8 cellular contexts compared by ENCODE assay signal in the genomic region with DNA sequence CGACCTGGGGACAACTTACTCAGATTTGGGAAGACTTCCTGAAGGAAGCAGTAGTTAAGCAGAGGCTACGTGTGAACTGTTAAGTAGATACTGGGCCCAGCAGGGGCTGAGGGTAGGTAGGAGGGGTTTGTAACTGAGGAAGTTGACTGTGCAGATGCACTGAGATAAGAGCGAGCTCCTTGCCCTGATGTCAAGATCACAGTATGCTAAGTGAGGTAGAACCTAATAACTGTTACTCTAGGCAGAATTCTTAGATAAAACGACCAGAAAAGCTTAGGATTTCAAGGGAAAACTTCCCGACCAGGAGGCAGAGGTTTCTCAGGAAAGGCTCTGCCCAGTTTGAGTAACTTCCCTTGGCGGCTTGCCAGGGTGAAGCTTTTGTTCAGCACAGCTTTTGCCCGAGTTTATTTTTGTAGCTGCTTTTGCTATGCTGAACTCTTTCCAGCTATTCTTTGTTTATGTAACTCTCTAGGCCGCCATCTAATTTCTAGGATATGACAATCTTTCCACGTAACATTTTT.
DNase-seq lines count a peak whose midpoint lies in the region; ATAC-seq, FAIRE-seq and TF ChIP-seq lines count a peak whose summit lies in the region.

No MANE protein-coding gene starts in this region.

- no peaks in the 10 kb centered on the region for H3K4me1 ChIP-seq in breast epithelium

- CTCF ChIA-PET in AG04449 (lab: Yijun Ruan, JAX), result no interaction called here

- POLR2A ChIA-PET in AG04449 (lab: Yijun Ruan, JAX), result no interaction called here

- no peaks in the 10 kb centered on the region for H3K27me3 ChIP-seq in breast epithelium

- DNase-seq in AG04449 (ENCODE audit: low read depth, low spot score) (peak; percentile 26), NCI-H82 (lab: John Stamatoyannopoulos, UW) (peak; percentile 75), breast epithelium (ENCODE audit: low spot score in 2 of 2) (peak; percentile 31 to 62), iPS-NIHi7 (ENCODE audit: extremely low spot score) (peak; percentile 57), smooth muscle cell of the brain vasculature (ENCODE audit: low read depth, low spot score) (peak; percentile 89), GM12892 (ENCODE audit: insufficient read length) (no peak)

- ATAC-seq in GM21786 (IDR thresholded peaks at IDR 0.05; ENCODE audit: unreplicated experiment), result peak; percentile 72
- ATAC-seq in HG03108 (IDR thresholded peaks at IDR 0.05; ENCODE audit: unreplicated experiment), result no peak

- H3K4me3 ChIP-seq in AG04449 (ENCODE audit: low read depth, low read length) (no peak overlapping the region), breast epithelium (no peak overlapping the region)

- H3K27ac ChIP-seq in breast epithelium, result peak overlapping the region; percentile 6 to 53

- no peaks in the 10 kb centered on the region for H3K9me3 ChIP-seq in breast epithelium

- intact Hi-C loops in breast epithelium (cut with DNase I; ENCODE audit: low total_unique reads), result no loop called here

- no peaks in the 10 kb centered on the region for H3K36me3 ChIP-seq in breast epithelium

- FAIRE-seq in GM12892 (lab: Jason Lieb, UNC), result no peak

- TF ChIP-seq CTCF in AG04449 (IDR thresholded peaks at IDR 0.05; ENCODE audit: insufficient read depth, low read length, missing control alignments) (no peak), breast epithelium (IDR thresholded peaks at IDR 0.05) (no peak)

- TF ChIP-seq POLR2A in breast epithelium (IDR thresholded peaks at IDR 0.05), result no peak
- TF ChIP-seq POLR2A in GM12892 (IDR thresholded peaks at IDR 0.05; ENCODE audit: low read depth, low read length), result no peak
